In the genomic region with DNA sequence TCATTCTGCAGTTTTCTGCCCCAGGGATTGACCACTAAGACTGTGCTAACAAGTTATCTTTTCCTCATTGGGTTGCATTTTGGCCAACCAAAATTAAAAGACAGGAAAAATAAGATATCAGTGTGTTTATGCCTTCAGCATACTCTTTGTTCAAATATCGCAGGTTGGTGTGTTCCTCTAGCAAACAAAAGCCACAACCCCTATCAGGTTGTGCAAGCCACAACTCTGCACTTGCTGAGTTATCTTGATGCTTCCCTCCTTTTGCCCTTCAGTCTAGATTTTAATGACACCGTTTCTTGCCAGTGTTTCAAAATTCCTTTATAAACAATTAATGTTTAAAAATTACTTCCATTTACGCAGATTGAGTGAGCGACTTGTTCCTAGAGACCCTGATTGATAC, we compare ENCODE assay signal across 26 cellular contexts.
"Had no signal": no experiment of that assay in that cellular context is flagged by ENCODE, and none has a peak within 500 bp of the region (broad histone marks: within the 10 kb centered on the region; RNA-seq: fewer than 3 reads in every experiment).

No MANE protein-coding gene starts in this region.

- H3K4me3 ChIP-seq: colonic mucosa, esophagus muscularis mucosa, gastroesophageal sphincter, heart left ventricle, hepatocyte, left lung, lower lobe of right lung, mucosa of descending colon had no signal

- H3K4me1 ChIP-seq: colonic mucosa, esophagus muscularis mucosa, foreskin keratinocyte, gastroesophageal sphincter, heart left ventricle, left lung, lower lobe of right lung had no signal

- H3K4me3 Mint-ChIP-seq: dendritic cell treated with granulocyte-macrophage colony-stimulating factor and Interleukin-4, amounts not matched to agents 40 ng/mL and 50 ng/mL, for 4 days; effector memory CD8-positive, alpha-beta T cell; endodermal cell; immature natural killer cell; mesothelial cell of epicardium; naive B cell had no signal

- H3K27ac Mint-ChIP-seq: dendritic cell treated with granulocyte-macrophage colony-stimulating factor and Interleukin-4, amounts not matched to agents 40 ng/mL and 50 ng/mL, for 4 days; effector memory CD8-positive, alpha-beta T cell; endodermal cell; immature natural killer cell; mesothelial cell of epicardium; naive B cell had no signal

- H3K9me3 ChIP-seq: colonic mucosa, esophagus muscularis mucosa, lower lobe of right lung, mucosa of descending colon had no signal

- H2AFZ ChIP-seq: hepatocyte had no signal

- H3K79me2 ChIP-seq: hepatocyte had no signal

- H3K4me2 ChIP-seq: hepatocyte had no signal

- H3K27me3 ChIP-seq: colonic mucosa, esophagus muscularis mucosa, foreskin keratinocyte, gastroesophageal sphincter, heart left ventricle, hepatocyte, left lung had no signal

- DNase-seq: colonic mucosa; cortex of kidney; effector CD8-positive, alpha-beta T cell; effector memory CD8-positive, alpha-beta T cell; endodermal cell; erythroblast; foreskin keratinocyte; heart left ventricle; hypothalamus; immature natural killer cell; islet precursor cell; kidney; kidney glomerular epithelial cell; left colon; left lung; left ventricle myocardium superior; lower lobe of right lung; mesenchymal stem cell; mucosa of descending colon; naive B cell had no signal

- H3K27ac ChIP-seq: colonic mucosa, epithelial cell of prostate, esophagus muscularis mucosa, foreskin keratinocyte, gastroesophageal sphincter, heart left ventricle, hepatocyte, left lung, lower lobe of right lung had no signal

- H3K36me3 ChIP-seq: colonic mucosa, esophagus muscularis mucosa, gastroesophageal sphincter, heart left ventricle, left lung, lower lobe of right lung had no signal

- ATAC-seq: effector memory CD8-positive, alpha-beta T cell; foreskin keratinocyte; gastroesophageal sphincter; heart left ventricle; left colon; left lung; left ventricle myocardium superior; lower lobe of right lung; mucosa of descending colon had no signal

- H3K36me3 Mint-ChIP-seq: immature natural killer cell, naive B cell had no signal

- H3K4me1 Mint-ChIP-seq: endodermal cell, immature natural killer cell, mesothelial cell of epicardium, naive B cell had no signal

- H3K27me3 Mint-ChIP-seq: dendritic cell treated with granulocyte-macrophage colony-stimulating factor and Interleukin-4, amounts not matched to agents 40 ng/mL and 50 ng/mL, for 4 days; effector memory CD8-positive, alpha-beta T cell; naive B cell had no signal
